ENCODE assay signal across 18 cellular contexts in genomic region chr7:74709880-74710671, GRCh38. TPM values are rescaled to one million over a fixed set of nuclear protein-coding genes. Genes with fewer than 3 reads are reported as not detected.
A peak's percentile ranks its signal among the peaks of the same experiment; 100 is the strongest.
DNase-seq lines count a peak whose midpoint lies in the region; ATAC-seq and TF ChIP-seq lines count a peak whose summit lies in the region.
"Had no signal": no experiment of that assay in that cellular context is flagged by ENCODE, and none has a peak within 500 bp of the region (broad histone marks: within the 10 kb centered on the region; RNA-seq: fewer than 3 reads in every experiment).

No MANE protein-coding gene starts in this region.

- H3K36me3 Mint-ChIP-seq in activated CD8-positive, alpha-beta T cell treated with anti-CD3 and anti-CD28 coated beads, Interleukin-2, amount 10 ng/mL, durations not matched to agents 7 days and 5 days (ENCODE audit: low read depth) = peaks cover 84% of the 10 kb centered on the region

- H3K27ac ChIP-seq in AG04450 (ENCODE audit: low read depth, low read length) = no peak overlapping the region
- H3K27ac ChIP-seq in foreskin keratinocyte = no peak overlapping the region
- H3K27ac ChIP-seq: BLaER1 treated with 17β-estradiol and CSF1 and Interleukin-3, amounts not matched to agents 10 nM and 100 nM; PC-9; stomach had no signal

- POLR2A ChIA-PET in AG04450 (lab: Yijun Ruan, JAX) = no interaction called here
- POLR2A ChIA-PET in activated CD8-positive, alpha-beta T cell treated with anti-CD3 and anti-CD28 coated beads, Interleukin-2, amount 10 ng/mL, durations not matched to agents 7 days and 5 days (lab: Charles Lee) = no interaction called here

- ATAC-seq in SK-N-SH treated with all-trans-retinoic acid at 6 μM for 48 hours (peak; percentile 46; the same call in 1 of the 3 replicates), foreskin keratinocyte (no peak), GM21737 (IDR thresholded peaks at IDR 0.05; ENCODE audit: unreplicated experiment) (no peak), HG03025 (IDR thresholded peaks at IDR 0.05; ENCODE audit: low FRiP score, unreplicated experiment) (no peak), left ventricle myocardium superior (no peak)
- no peak for ATAC-seq in activated CD8-positive, alpha-beta T cell treated with anti-CD3 and anti-CD28 coated beads, Interleukin-2, amount 10 ng/mL, durations not matched to agents 7 days and 5 days
- ATAC-seq: activated CD8-positive, alpha-beta T cell treated with anti-CD3 and anti-CD28 coated beads for 36 hours; right cardiac atrium had no signal

- CTCF ChIA-PET in AG04450 (lab: Charles Lee) = interaction anchor here (0.9 to 1.2 kb wide), 3 partner anchors 9 to 52 kb away, joined by 3 to 6 read pairs (median 6); partner anchors contain the start of gene GTF2I
- CTCF ChIA-PET in activated CD8-positive, alpha-beta T cell treated with anti-CD3 and anti-CD28 coated beads, Interleukin-2, amount 10 ng/mL, durations not matched to agents 7 days and 5 days (lab: Charles Lee) = interaction anchor here (1.2 kb wide), 1 partner anchor 14 kb away, joined by 4 read pairs; no protein-coding TSS in a partner anchor

- H3K27ac Mint-ChIP-seq in activated CD8-positive, alpha-beta T cell treated with anti-CD3 and anti-CD28 coated beads, Interleukin-2, amount 10 ng/mL, durations not matched to agents 7 days and 5 days = no peak overlapping the region
- H3K27ac Mint-ChIP-seq: activated CD8-positive, alpha-beta T cell treated with anti-CD3 and anti-CD28 coated beads for 36 hours had no signal

- H3K4me3 ChIP-seq in AG04450 (ENCODE audit: low read depth, low read length) = no peak overlapping the region
- H3K4me3 ChIP-seq: BLaER1 treated with 17β-estradiol and CSF1 and Interleukin-3, amounts not matched to agents 10 nM and 100 nM; PC-9; stomach had no signal

- in situ Hi-C loops in GM13977 (cut with MboI; ENCODE audit: low pct_unique_long_range_greater_than_20kb, low sequenced_read_pairs, unreplicated experiment) = no loop called here

- peaks cover 8% of the 10 kb centered on the region for H3K9me3 Mint-ChIP-seq in activated CD8-positive, alpha-beta T cell treated with anti-CD3 and anti-CD28 coated beads, Interleukin-2, amount 10 ng/mL, durations not matched to agents 7 days and 5 days (ENCODE audit: insufficient read depth)

- no peaks in the 10 kb centered on the region for H3K27me3 Mint-ChIP-seq in activated CD8-positive, alpha-beta T cell treated with anti-CD3 and anti-CD28 coated beads, Interleukin-2, amount 10 ng/mL, durations not matched to agents 7 days and 5 days (ENCODE audit: low read depth)
- H3K27me3 Mint-ChIP-seq: activated CD8-positive, alpha-beta T cell treated with anti-CD3 and anti-CD28 coated beads for 36 hours had no signal

- H3K4me1 ChIP-seq in foreskin keratinocyte = peaks cover 6% of the 10 kb centered on the region
- H3K4me1 ChIP-seq: BLaER1 treated with 17β-estradiol and CSF1 and Interleukin-3, amounts not matched to agents 10 nM and 100 nM had no signal

- DNase-seq in AG04450 (ENCODE audit: low read depth, low spot score) (no peak), GM13977 (ENCODE audit: low spot score) (no peak), foreskin keratinocyte (no peak), left ventricle myocardium superior (no peak)
- no peak for DNase-seq in activated CD8-positive, alpha-beta T cell treated with anti-CD3 and anti-CD28 coated beads, Interleukin-2, amount 10 ng/mL, durations not matched to agents 7 days and 5 days
- DNase-seq: activated CD8-positive, alpha-beta T cell treated with anti-CD3 and anti-CD28 coated beads for 36 hours; activated effector memory CD4-positive, alpha-beta T cell treated with Interleukin-2 at 50 U/mL for 16 hours; GDM1; KBM-7; NCI-H2107; PC-9; right cardiac atrium; stomach; T1000 had no signal

- H3K4me3 Mint-ChIP-seq in activated CD8-positive, alpha-beta T cell treated with anti-CD3 and anti-CD28 coated beads, Interleukin-2, amount 10 ng/mL, durations not matched to agents 7 days and 5 days = no peak overlapping the region
- H3K4me3 Mint-ChIP-seq: activated CD8-positive, alpha-beta T cell treated with anti-CD3 and anti-CD28 coated beads for 36 hours had no signal

- H3K4me1 Mint-ChIP-seq in activated CD8-positive, alpha-beta T cell treated with anti-CD3 and anti-CD28 coated beads, Interleukin-2, amount 10 ng/mL, durations not matched to agents 7 days and 5 days (ENCODE audit: low read depth) = no peaks in the 10 kb centered on the region

- H3K27me3 ChIP-seq in AG04450 (ENCODE audit: control insufficient read depth, insufficient read depth, low read length) (no peaks in the 10 kb centered on the region), foreskin keratinocyte (no peaks in the 10 kb centered on the region)
- H3K27me3 ChIP-seq: BLaER1 treated with 17β-estradiol and CSF1 and Interleukin-3, amounts not matched to agents 10 nM and 100 nM; stomach had no signal

- intact Hi-C loops in left ventricle myocardium superior (cut with micrococcal nuclease) = no loop called here

- H3K9me3 ChIP-seq in AG04450 (ENCODE audit: control insufficient read depth, insufficient read depth, low read length) = peaks cover 3% of the 10 kb centered on the region; the same call in 1 of the 2 replicates

- TF ChIP-seq CTCF in AG04450 (IDR thresholded peaks at IDR 0.05; ENCODE audit: low read depth, low read length) (peak; percentile 45), GM13977 (IDR thresholded peaks at IDR 0.05; ENCODE audit: extremely low read depth, insufficient read depth, missing control alignments) (peak; percentile 4), foreskin keratinocyte (conservative IDR thresholded peaks at IDR 0.05) (peak; percentile 37)

TF ChIP-seq in SK-N-SH treated with all-trans-retinoic acid at 6 μM for 48 hours, 23 proteins besides CTCF, POLR2A, EP300 and RAD21:
- TF ChIP-seq TCF4 (CRISPR knock-in tag; IDR thresholded peaks at IDR 0.05; ENCODE audit: borderline replicate concordance) = no peak

RNA-seq across cellular contexts. Expression of gene GTF2I, which starts 52.6 kb away (rescaled TPM):
- polyA plus RNA-seq in AG04450 (2011; rRNA removed) (91.2 and 115 TPM in 2 replicates), foreskin keratinocyte (16.5 and 17.0 TPM in 2 replicates)
- 47.7 and 78.7 TPM in 2 replicates for polyA minus RNA-seq in AG04450 (2011; rRNA and poly(A)+ RNA removed)
- total RNA-seq in foreskin keratinocyte (101 and 115 TPM in 2 replicates), left ventricle myocardium superior (134 TPM)
- 100 to 1,000 TPM; 173 to 177 TPM for total RNA-seq in activated CD8-positive, alpha-beta T cell treated with anti-CD3 and anti-CD28 coated beads, Interleukin-2, amount 10 ng/mL, durations not matched to agents 7 days and 5 days
